In genomic region chr11:60905551-60906113, GRCh38 we compare ENCODE assay signal across 1 cellular context.
TF ChIP-seq lines count a peak whose summit lies in the region.

No MANE protein-coding gene starts in this region.

TF ChIP-seq in GM12878, 131 proteins besides CTCF, POLR2A, EP300 and RAD21:
- TF ChIP-seq HCFC1 (IDR thresholded peaks at IDR 0.05; ENCODE audit: low read length) (no peak), BMI1 (IDR thresholded peaks at IDR 0.05; ENCODE audit: borderline replicate concordance) (no peak), TBL1XR1 (IDR thresholded peaks at IDR 0.05; ENCODE audit: low read depth, low read length) (no peak), ATF7 (IDR thresholded peaks at IDR 0.05; ENCODE audit: low read depth) (no peak), ZNF384 (IDR thresholded peaks at IDR 0.05; ENCODE audit: borderline replicate concordance, low read depth, low read length) (no peak), SMARCA5 (IDR thresholded peaks at IDR 0.05) (no peak), FOS (IDR thresholded peaks at IDR 0.05; ENCODE audit: borderline replicate concordance, extremely low read depth, insufficient read length) (no peak), FOXK2 (IDR thresholded peaks at IDR 0.05) (no peak), MYC (IDR thresholded peaks at IDR 0.05; ENCODE audit: insufficient read depth, insufficient read length, insufficient replicate concordance, low read length, severe bottlenecking) (no peak), ZNF207 (IDR thresholded peaks at IDR 0.05; ENCODE audit: borderline replicate concordance) (no peak), CEBPZ (IDR thresholded peaks at IDR 0.05; ENCODE audit: low read depth, low read length) (no peak), MEF2B (IDR thresholded peaks at IDR 0.05; ENCODE audit: partially characterized antibody, poor library complexity, severe bottlenecking) (no peak), CHD4 (IDR thresholded peaks at IDR 0.05) (no peak), KAT2A (conservative IDR thresholded peaks at IDR 0.05; ENCODE audit: control insufficient read depth, low read depth, low read length) (no peak)
TF ChIP-seq in GM12878: peak in this region for 0.
